8 cellular contexts compared by ENCODE assay signal in the genomic region with DNA sequence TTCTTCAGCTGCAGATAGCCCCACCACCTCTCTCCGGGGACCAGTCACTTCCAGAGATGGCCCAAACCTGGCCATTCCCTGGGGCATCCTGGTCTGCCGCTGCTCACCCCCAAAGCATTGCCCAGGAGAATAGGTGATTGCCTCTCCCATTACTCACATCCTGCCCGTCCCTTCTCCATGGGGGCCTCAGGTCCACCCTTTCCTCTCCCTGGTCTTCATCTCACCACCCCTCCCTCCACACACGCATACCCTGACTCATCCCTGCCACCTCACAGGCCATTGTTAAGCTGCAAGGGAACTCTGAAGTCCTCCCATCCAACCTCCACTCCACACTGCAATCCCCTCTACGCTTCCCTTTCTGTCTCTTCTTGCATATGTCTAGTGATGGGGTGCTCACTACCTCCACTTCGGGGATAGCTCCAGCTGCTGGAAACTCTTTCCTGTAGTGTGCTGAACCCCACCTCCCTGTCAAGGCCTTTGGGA. TPM values are rescaled to one million over a fixed set of nuclear protein-coding genes. Genes with fewer than 3 reads are reported as not detected.
DNase-seq lines count a peak whose midpoint lies in the region; ATAC-seq, FAIRE-seq and TF ChIP-seq lines count a peak whose summit lies in the region.

A gene with protein sequence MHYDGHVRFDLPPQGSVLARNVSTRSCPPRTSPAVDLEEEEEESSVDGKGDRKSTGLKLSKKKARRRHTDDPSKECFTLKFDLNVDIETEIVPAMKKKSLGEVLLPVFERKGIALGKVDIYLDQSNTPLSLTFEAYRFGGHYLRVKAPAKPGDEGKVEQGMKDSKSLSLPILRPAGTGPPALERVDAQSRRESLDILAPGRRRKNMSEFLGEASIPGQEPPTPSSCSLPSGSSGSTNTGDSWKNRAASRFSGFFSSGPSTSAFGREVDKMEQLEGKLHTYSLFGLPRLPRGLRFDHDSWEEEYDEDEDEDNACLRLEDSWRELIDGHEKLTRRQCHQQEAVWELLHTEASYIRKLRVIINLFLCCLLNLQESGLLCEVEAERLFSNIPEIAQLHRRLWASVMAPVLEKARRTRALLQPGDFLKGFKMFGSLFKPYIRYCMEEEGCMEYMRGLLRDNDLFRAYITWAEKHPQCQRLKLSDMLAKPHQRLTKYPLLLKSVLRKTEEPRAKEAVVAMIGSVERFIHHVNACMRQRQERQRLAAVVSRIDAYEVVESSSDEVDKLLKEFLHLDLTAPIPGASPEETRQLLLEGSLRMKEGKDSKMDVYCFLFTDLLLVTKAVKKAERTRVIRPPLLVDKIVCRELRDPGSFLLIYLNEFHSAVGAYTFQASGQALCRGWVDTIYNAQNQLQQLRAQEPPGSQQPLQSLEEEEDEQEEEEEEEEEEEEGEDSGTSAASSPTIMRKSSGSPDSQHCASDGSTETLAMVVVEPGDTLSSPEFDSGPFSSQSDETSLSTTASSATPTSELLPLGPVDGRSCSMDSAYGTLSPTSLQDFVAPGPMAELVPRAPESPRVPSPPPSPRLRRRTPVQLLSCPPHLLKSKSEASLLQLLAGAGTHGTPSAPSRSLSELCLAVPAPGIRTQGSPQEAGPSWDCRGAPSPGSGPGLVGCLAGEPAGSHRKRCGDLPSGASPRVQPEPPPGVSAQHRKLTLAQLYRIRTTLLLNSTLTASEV (minus strand): TSS at position 188 of the 483 bp plus-strand sequence. CDS start 14,096 bp downstream, outside the sequence.

- DNase-seq in H54 (ENCODE audit: insufficient read length, low spot score), result peak; percentile 71
- DNase-seq in T-helper 17 cell, result no peak
- DNase-seq in fibroblast of pulmonary artery (ENCODE audit: low read depth), result peak; percentile 81
- no peak for DNase-seq in anterior cingulate cortex (lab: John Stamatoyannopoulos, UW)
- DNase-seq in GF-D8 (lab: John Stamatoyannopoulos, UW), result no peak
- DNase-seq in OCI-M1 (lab: John Stamatoyannopoulos, UW), result no peak

- H3K4me1 Mint-ChIP-seq in T-helper 17 cell, result peaks cover 25% of the 10 kb centered on the region

- H3K4me3 Mint-ChIP-seq in T-helper 17 cell, result peak within 1 kb of the TSS; percentile 89

- H2AFZ ChIP-seq in neuron (ENCODE audit: low read depth, low read length), result peak within 1 kb of the TSS; percentile 86

- peaks cover 10% of the 10 kb centered on the region for H3K27me3 Mint-ChIP-seq in T-helper 17 cell

- no peak for TF ChIP-seq CTCF in fibroblast of pulmonary artery (IDR thresholded peaks at IDR 0.05; ENCODE audit: low read length, missing control alignments)

- peak within 1 kb of the TSS; percentile 87 for H3K4me3 ChIP-seq in fibroblast of pulmonary artery (replicated peaks; ENCODE audit: low read depth, low read length)
- H3K4me3 ChIP-seq in neuron (ENCODE audit: low read length), result peak within 1 kb of the TSS; percentile 73

- H3K4me1 ChIP-seq in neuron (ENCODE audit: insufficient read depth, low read length), result peaks cover 22% of the 10 kb centered on the region

- ATAC-seq in T-helper 17 cell, result no peak
- no peak for ATAC-seq in HG02588 (IDR thresholded peaks at IDR 0.05; ENCODE audit: unreplicated experiment)

- H3K27me3 ChIP-seq in neuron (ENCODE audit: insufficient read depth, low read length), result no peaks in the 10 kb centered on the region

- no peaks in the 10 kb centered on the region for H3K36me3 ChIP-seq in neuron (ENCODE audit: insufficient read depth, low read length)

- FAIRE-seq in H54 (lab: Jason Lieb, UNC), result peak; percentile 93

- peaks cover 2% of the 10 kb centered on the region for H3K36me3 Mint-ChIP-seq in T-helper 17 cell (ENCODE audit: low read depth)

- TF ChIP-seq POLR2A in H54 (IDR thresholded peaks at IDR 0.05; ENCODE audit: low read depth, low read length), result 0 out of 2 replicates have a peak, but pooled peaks have one; percentile 12

- H3K9me3 ChIP-seq in T-helper 17 cell (ENCODE audit: control insufficient read depth, low read length, poor library complexity, severe bottlenecking) (no peaks in the 10 kb centered on the region), neuron (ENCODE audit: low read length) (no peaks in the 10 kb centered on the region)

- peak within 1 kb of the TSS; percentile 92 for H3K27ac Mint-ChIP-seq in T-helper 17 cell

RNA-seq across cellular contexts. Expression of the gene that starts here (rescaled TPM):
- 10 to 100 TPM; 10.8 to 12.8 TPM for total RNA-seq in T-helper 17 cell

Comparison
In these comparisons a context has a peak if more than half of its experiments do, and no peak if none do; other contexts are left out.
1. DNase-seq: peak in H54 (single experiment) and fibroblast of pulmonary artery (single experiment); none in T-helper 17 cell (0 of 3), anterior cingulate cortex (0 of 58), GF-D8 (single experiment) and OCI-M1 (single experiment).